In the genomic region with DNA sequence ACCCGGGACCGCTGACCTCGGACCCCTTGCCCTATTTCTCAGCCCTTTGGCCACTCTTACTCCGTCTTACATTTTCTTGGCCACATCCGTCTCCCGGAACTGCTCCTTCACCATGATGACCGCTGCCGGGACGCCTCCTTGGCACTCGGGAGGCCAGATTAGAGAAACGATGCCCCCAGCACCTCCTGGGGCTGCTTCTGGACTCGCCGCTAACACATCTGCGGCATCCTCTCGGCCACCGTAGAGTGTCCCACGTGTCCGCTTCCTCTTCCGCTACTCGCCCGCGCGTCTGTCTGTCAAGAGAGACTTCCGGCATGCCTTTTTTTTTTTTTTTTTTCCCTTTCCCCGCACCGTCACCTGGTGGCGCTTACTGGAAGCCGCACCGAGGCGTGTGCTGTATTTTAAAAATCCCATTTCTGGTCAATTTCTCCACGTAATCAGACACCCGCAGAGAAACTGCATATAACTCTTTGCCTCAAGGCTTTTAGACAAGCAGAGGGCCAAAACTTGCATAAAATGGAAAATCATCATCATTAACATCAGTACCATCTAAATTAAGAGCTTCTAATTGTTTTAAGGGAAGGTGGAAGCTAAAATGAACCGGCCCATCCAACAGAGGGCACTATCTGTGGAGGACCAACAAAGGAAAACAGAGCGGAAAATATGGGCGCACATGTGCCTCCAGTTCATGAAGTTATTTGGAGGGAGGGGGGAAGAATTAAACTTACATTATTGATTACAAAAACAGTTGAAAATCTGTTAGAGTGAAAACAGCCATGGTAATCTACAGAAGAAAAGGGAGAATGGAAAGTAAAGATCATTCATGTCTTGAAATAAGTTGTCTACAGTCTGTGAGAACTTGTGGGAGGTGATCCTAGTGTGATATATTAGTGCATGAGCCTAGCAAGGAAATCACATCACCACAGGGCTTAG, we compare ENCODE assay signal across 1 cellular context.
TF ChIP-seq lines count a peak whose summit lies in the region.

POLR3A (minus strand) TSS at position 222 of the 933 bp plus-strand sequence; CDS start at position 114, 108 bp downstream.

TF ChIP-seq in HepG2, 621 proteins besides CTCF, POLR2A, EP300 and RAD21 (continued from another document and continues in another):
- no peak for TF ChIP-seq RFXANK (CRISPR knock-in tag; IDR thresholded peaks at IDR 0.05)
- no peak for TF ChIP-seq ZSCAN12 (CRISPR knock-in tag; IDR thresholded peaks at IDR 0.05)
- TF ChIP-seq ZMYM4 (CRISPR knock-in tag; IDR thresholded peaks at IDR 0.05), result peak; percentile 85
- no peak for TF ChIP-seq ZNF678 (CRISPR knock-in tag; IDR thresholded peaks at IDR 0.05)
- TF ChIP-seq ZFP90 (CRISPR knock-in tag; IDR thresholded peaks at IDR 0.05; ENCODE audit: borderline replicate concordance), result peak; percentile 69
- no peak for TF ChIP-seq TRIM22 (IDR thresholded peaks at IDR 0.05)
- TF ChIP-seq, protein P1, sequence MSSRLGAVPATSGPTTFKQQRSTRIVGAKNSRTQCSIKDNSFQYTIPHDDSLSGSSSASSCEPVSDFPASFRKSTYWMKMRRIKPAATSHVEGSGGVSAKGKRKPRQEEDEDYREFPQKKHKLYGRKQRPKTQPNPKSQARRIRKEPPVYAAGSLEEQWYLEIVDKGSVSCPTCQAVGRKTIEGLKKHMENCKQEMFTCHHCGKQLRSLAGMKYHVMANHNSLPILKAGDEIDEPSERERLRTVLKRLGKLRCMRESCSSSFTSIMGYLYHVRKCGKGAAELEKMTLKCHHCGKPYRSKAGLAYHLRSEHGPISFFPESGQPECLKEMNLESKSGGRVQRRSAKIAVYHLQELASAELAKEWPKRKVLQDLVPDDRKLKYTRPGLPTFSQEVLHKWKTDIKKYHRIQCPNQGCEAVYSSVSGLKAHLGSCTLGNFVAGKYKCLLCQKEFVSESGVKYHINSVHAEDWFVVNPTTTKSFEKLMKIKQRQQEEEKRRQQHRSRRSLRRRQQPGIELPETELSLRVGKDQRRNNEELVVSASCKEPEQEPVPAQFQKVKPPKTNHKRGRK (CRISPR knock-in tag; IDR thresholded peaks at IDR 0.05), result 0 out of 2 replicates have a peak, but pooled peaks have one; percentile 5
- no peak for TF ChIP-seq CENPX (CRISPR knock-in tag; IDR thresholded peaks at IDR 0.05)
- no peak for TF ChIP-seq ZNF451 (CRISPR knock-in tag; IDR thresholded peaks at IDR 0.05)
- 0 out of 2 replicates have a peak, but pooled peaks have one; percentile 63 for TF ChIP-seq RFXAP (CRISPR knock-in tag; IDR thresholded peaks at IDR 0.05; ENCODE audit: borderline replicate concordance)
- TF ChIP-seq ZNF264 (CRISPR knock-in tag; IDR thresholded peaks at IDR 0.05), result peak; percentile 61; the same call in 1 of the 2 replicates
- no peak for TF ChIP-seq ZNF101 (CRISPR knock-in tag; IDR thresholded peaks at IDR 0.05; ENCODE audit: borderline replicate concordance, low read depth)
- no peak for TF ChIP-seq ZNF484 (CRISPR knock-in tag; IDR thresholded peaks at IDR 0.05; ENCODE audit: borderline replicate concordance, low read depth)
- TF ChIP-seq RCOR2 (CRISPR knock-in tag; IDR thresholded peaks at IDR 0.05), result 0 out of 2 replicates have a peak, but pooled peaks have one; percentile 33
- 0 out of 2 replicates have a peak, but pooled peaks have one; percentile 54 for TF ChIP-seq ZNF414 (CRISPR knock-in tag; IDR thresholded peaks at IDR 0.05)
- TF ChIP-seq ZBTB4 (CRISPR knock-in tag; IDR thresholded peaks at IDR 0.05; ENCODE audit: borderline replicate concordance), result no peak
- TF ChIP-seq ZNF235 (CRISPR knock-in tag; IDR thresholded peaks at IDR 0.05; ENCODE audit: borderline replicate concordance), result no peak
- no peak for TF ChIP-seq BCL3 (CRISPR knock-in tag; IDR thresholded peaks at IDR 0.05)
- TF ChIP-seq ZBTB49 (CRISPR knock-in tag; IDR thresholded peaks at IDR 0.05; ENCODE audit: borderline replicate concordance), result no peak
- TF ChIP-seq MED1 (CRISPR knock-in tag; IDR thresholded peaks at IDR 0.05), result peak; percentile 36; the same call in 1 of the 2 replicates
- peak; percentile 48; the same call in 1 of the 2 replicates for TF ChIP-seq XBP1 (CRISPR knock-in tag; IDR thresholded peaks at IDR 0.05)
- TF ChIP-seq, protein P2, sequence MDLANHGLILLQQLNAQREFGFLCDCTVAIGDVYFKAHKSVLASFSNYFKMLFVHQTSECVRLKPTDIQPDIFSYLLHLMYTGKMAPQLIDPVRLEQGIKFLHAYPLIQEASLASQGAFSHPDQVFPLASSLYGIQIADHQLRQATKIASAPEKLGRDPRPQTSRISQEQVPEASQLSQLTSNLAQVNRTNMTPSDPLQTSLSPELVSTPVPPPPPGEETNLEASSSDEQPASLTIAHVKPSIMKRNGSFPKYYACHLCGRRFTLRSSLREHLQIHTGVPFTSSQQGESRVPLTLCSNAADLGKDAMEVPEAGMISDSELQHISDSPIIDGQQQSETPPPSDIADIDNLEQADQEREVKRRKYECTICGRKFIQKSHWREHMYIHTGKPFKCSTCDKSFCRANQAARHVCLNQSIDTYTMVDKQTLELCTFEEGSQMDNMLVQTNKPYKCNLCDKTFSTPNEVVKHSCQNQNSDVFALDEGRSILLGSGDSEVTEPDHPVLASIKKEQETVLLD (CRISPR knock-in tag; IDR thresholded peaks at IDR 0.05; ENCODE audit: low read depth), result no peak
- no peak for TF ChIP-seq NFIB (CRISPR knock-in tag; IDR thresholded peaks at IDR 0.05; ENCODE audit: borderline replicate concordance)
- TF ChIP-seq ZNF17 (CRISPR knock-in tag; IDR thresholded peaks at IDR 0.05), result no peak
- peak; percentile 92 for TF ChIP-seq NFYB (CRISPR knock-in tag; IDR thresholded peaks at IDR 0.05)
- TF ChIP-seq, protein P3, sequence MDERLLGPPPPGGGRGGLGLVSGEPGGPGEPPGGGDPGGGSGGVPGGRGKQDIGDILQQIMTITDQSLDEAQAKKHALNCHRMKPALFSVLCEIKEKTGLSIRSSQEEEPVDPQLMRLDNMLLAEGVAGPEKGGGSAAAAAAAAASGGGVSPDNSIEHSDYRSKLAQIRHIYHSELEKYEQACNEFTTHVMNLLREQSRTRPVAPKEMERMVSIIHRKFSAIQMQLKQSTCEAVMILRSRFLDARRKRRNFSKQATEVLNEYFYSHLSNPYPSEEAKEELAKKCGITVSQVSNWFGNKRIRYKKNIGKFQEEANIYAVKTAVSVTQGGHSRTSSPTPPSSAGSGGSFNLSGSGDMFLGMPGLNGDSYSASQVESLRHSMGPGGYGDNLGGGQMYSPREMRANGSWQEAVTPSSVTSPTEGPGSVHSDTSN (CRISPR knock-in tag; IDR thresholded peaks at IDR 0.05), result peak; percentile 96
- TF ChIP-seq ZNF33A (CRISPR knock-in tag; IDR thresholded peaks at IDR 0.05; ENCODE audit: borderline replicate concordance), result no peak; the same call in 1 of the 2 replicates
- TF ChIP-seq MAFG (CRISPR knock-in tag; IDR thresholded peaks at IDR 0.05), result no peak
- TF ChIP-seq ZNF350 (CRISPR knock-in tag; IDR thresholded peaks at IDR 0.05; ENCODE audit: borderline replicate concordance, low read depth), result peak; percentile 83; the same call in 1 of the 2 replicates
- no peak for TF ChIP-seq ZNF468 (CRISPR knock-in tag; IDR thresholded peaks at IDR 0.05)
- TF ChIP-seq E2F2 (CRISPR knock-in tag; IDR thresholded peaks at IDR 0.05; ENCODE audit: borderline replicate concordance), result no peak
- peak; percentile 59 for TF ChIP-seq RBM39 (IDR thresholded peaks at IDR 0.05; ENCODE audit: low read depth, low read length, poor library complexity, severe bottlenecking)
- 0 out of 2 replicates have a peak, but pooled peaks have one; percentile 44 for TF ChIP-seq EED (CRISPR knock-in tag; IDR thresholded peaks at IDR 0.05)
- TF ChIP-seq, protein P4, sequence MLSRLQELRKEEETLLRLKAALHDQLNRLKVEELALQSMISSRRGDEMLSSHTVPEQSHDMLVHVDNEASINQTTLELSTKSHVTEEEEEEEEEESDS (CRISPR knock-in tag; IDR thresholded peaks at IDR 0.05; ENCODE audit: borderline replicate concordance), result no peak
- TF ChIP-seq CEBPG (CRISPR knock-in tag; IDR thresholded peaks at IDR 0.05), result no peak
- TF ChIP-seq KLF16 (CRISPR knock-in tag; IDR thresholded peaks at IDR 0.05), result peak in 1 of 2 experiments; percentile 28; a peak in 1 of 4 replicates
- no peak for TF ChIP-seq ZNF34 (CRISPR knock-in tag; IDR thresholded peaks at IDR 0.05; ENCODE audit: borderline replicate concordance)
- 0 out of 2 replicates have a peak, but pooled peaks have one; percentile 25 for TF ChIP-seq HOXD1 (CRISPR knock-in tag; IDR thresholded peaks at IDR 0.05)
- no peak for TF ChIP-seq ZEB1 (IDR thresholded peaks at IDR 0.05; ENCODE audit: insufficient replicate concordance, low read depth)
- no peak for TF ChIP-seq ZNF589 (CRISPR knock-in tag; conservative IDR thresholded peaks at IDR 0.05)
- TF ChIP-seq PHF8 (CRISPR knock-in tag; IDR thresholded peaks at IDR 0.05), result peak; percentile 93
